In genomic region chr21:45309069-45309521, GRCh38 we compare ENCODE assay signal across 8 cellular contexts. TPM values are rescaled to one million over a fixed set of nuclear protein-coding genes. Genes with fewer than 3 reads are reported as not detected.
DNase-seq lines count a peak whose midpoint lies in the region; ATAC-seq and TF ChIP-seq lines count a peak whose summit lies in the region.

No MANE protein-coding gene starts in this region.

- H3K4me2 ChIP-seq in DND-41 (ENCODE audit: insufficient read depth, low read length) (no peak overlapping the region), Loucy (ENCODE audit: low read depth, low read length, poor library complexity, severe bottlenecking) (peak overlapping the region; percentile 43)

- no peaks in the 10 kb centered on the region for H3K4me1 ChIP-seq in DND-41 (ENCODE audit: insufficient read depth, low read length)
- peaks cover 6% of the 10 kb centered on the region for H3K4me1 ChIP-seq in Loucy (ENCODE audit: insufficient read depth, low read length, poor library complexity, severe bottlenecking)
- H3K4me1 ChIP-seq in vagina: peaks cover 28% of the 10 kb centered on the region

- H3K79me2 ChIP-seq in DND-41 (ENCODE audit: insufficient read depth, low read length) (no peaks in the 10 kb centered on the region), Loucy (ENCODE audit: insufficient read depth, low read length) (no peaks in the 10 kb centered on the region)

- H2AFZ ChIP-seq in DND-41 (ENCODE audit: low read depth, low read length) (no peak overlapping the region), Loucy (ENCODE audit: low read length) (peak overlapping the region; percentile 71)

- peak; percentile 50 for DNase-seq in DND-41
- peak; percentile 27 to 30 for DNase-seq in activated CD4-positive, alpha-beta T cell treated with anti-CD3 and anti-CD28 coated beads, Interleukin-2, amount 50 U/mL, for 4 hours
- DNase-seq in erythroblast (lab: John Stamatoyannopoulos, UW): peak; percentile 25 to 49
- peak in 2 of 10 donors; percentile 36 to 39 for DNase-seq in naive thymus-derived CD8-positive, alpha-beta T cell
- DNase-seq in vagina (ENCODE audit: extremely low spot score in 2 of 2): no peak

- H3K9me3 Mint-ChIP-seq in naive thymus-derived CD8-positive, alpha-beta T cell: peaks cover 0 to 10% (median 0%) of the 10 kb centered on the region in 9 donors

- ATAC-seq in DND-41 (ENCODE audit: insufficient read depth, low read depth) (peak; percentile 67), GM21576 (IDR thresholded peaks at IDR 0.05; ENCODE audit: unreplicated experiment) (no peak), GM19328 (IDR thresholded peaks at IDR 0.05; ENCODE audit: unreplicated experiment) (no peak)
- ATAC-seq in naive thymus-derived CD8-positive, alpha-beta T cell: peak in 1 of 2 donors; percentile 34

- no peak overlapping the region for H3K4me3 Mint-ChIP-seq in naive thymus-derived CD8-positive, alpha-beta T cell

- no peaks in the 10 kb centered on the region for H3K36me3 Mint-ChIP-seq in naive thymus-derived CD8-positive, alpha-beta T cell

- H3K27me3 ChIP-seq in DND-41 (ENCODE audit: insufficient read depth, low read length, poor library complexity) (no peaks in the 10 kb centered on the region), Loucy (ENCODE audit: insufficient read depth, low read length, poor library complexity, severe bottlenecking) (no peaks in the 10 kb centered on the region), vagina (no peaks in the 10 kb centered on the region)

- no peaks in the 10 kb centered on the region for H3K9me2 ChIP-seq in Loucy (replicated peaks; ENCODE audit: low read depth, low read length)

- TF ChIP-seq POLR2A in erythroblast (IDR thresholded peaks at IDR 0.05; ENCODE audit: low read length): no peak
- no peak for TF ChIP-seq POLR2A in vagina (IDR thresholded peaks at IDR 0.05)

- TF ChIP-seq CTCF in DND-41 (IDR thresholded peaks at IDR 0.05; ENCODE audit: borderline replicate concordance, extremely low read depth, low read length, poor library complexity, severe bottlenecking): peak; percentile 79
- TF ChIP-seq CTCF in Loucy (conservative IDR thresholded peaks at IDR 0.05; ENCODE audit: low read length): peak; percentile 73
- peak in 1 of 3 experiments; percentile 3 for TF ChIP-seq CTCF in vagina (IDR thresholded peaks at IDR 0.05)

- H4K20me1 ChIP-seq in DND-41 (ENCODE audit: insufficient read depth, low read length): no peaks in the 10 kb centered on the region; the same call in 1 of the 2 replicates
- H4K20me1 ChIP-seq in Loucy (ENCODE audit: insufficient read depth, low read length, poor library complexity, severe bottlenecking): no peaks in the 10 kb centered on the region

- POLR2A ChIA-PET in naive thymus-derived CD8-positive, alpha-beta T cell (lab: Charles Lee): interaction anchor here (0.9 kb wide), 1 partner anchor 13 kb away, joined by 3 read pairs; no protein-coding TSS in a partner anchor

- H3K9me3 ChIP-seq in DND-41 (ENCODE audit: insufficient read depth, low read length, severe bottlenecking): no peaks in the 10 kb centered on the region
- H3K9me3 ChIP-seq in Loucy (ENCODE audit: insufficient read depth, low read depth, low read length): no peaks in the 10 kb centered on the region
- no peaks in the 10 kb centered on the region for H3K9me3 ChIP-seq in vagina

- H3K9ac ChIP-seq in DND-41 (ENCODE audit: low read depth, low read length) (no peak overlapping the region), Loucy (ENCODE audit: low read depth, low read length, poor library complexity, severe bottlenecking) (no peak overlapping the region)

- no peaks in the 10 kb centered on the region for H3F3A ChIP-seq in Loucy (ENCODE audit: low read depth)

- H3K27ac ChIP-seq in DND-41 (ENCODE audit: low read length) (no peak overlapping the region), vagina (peak overlapping the region; percentile 34)

- H3K4me1 Mint-ChIP-seq in naive thymus-derived CD8-positive, alpha-beta T cell: peaks cover 12 to 25% (median 19%) of the 10 kb centered on the region in 4 donors

- no peak overlapping the region for H3K4me3 ChIP-seq in DND-41 (ENCODE audit: low read depth in 1 of 2, low read length in 2 of 2)
- no peak overlapping the region for H3K4me3 ChIP-seq in Loucy (ENCODE audit: low read length, poor library complexity, severe bottlenecking)
- no peak overlapping the region for H3K4me3 ChIP-seq in vagina

- H3K36me3 ChIP-seq in DND-41 (ENCODE audit: insufficient read depth, low read length) (no peaks in the 10 kb centered on the region), Loucy (ENCODE audit: insufficient read depth, low read length) (no peaks in the 10 kb centered on the region), vagina (no peaks in the 10 kb centered on the region)

- peaks cover 0 to 6% (median 2%) of the 10 kb centered on the region in 5 donors for H3K27me3 Mint-ChIP-seq in naive thymus-derived CD8-positive, alpha-beta T cell

- peak overlapping the region in 7 of 10 donors; percentile 10 to 73 (median 37) for H3K27ac Mint-ChIP-seq in naive thymus-derived CD8-positive, alpha-beta T cell

- intact Hi-C loops in vagina (cut with DNase I): loop anchor here (2.0 to 5.0 kb wide), 2 partner anchors 14 to 38 kb away; no protein-coding TSS in a partner anchor

RNA-seq across cellular contexts. Expression of gene POFUT2, which starts 21.4 kb away (rescaled TPM):
- 10 to 100 TPM; 37.4 to 44.7 TPM for total RNA-seq in naive thymus-derived CD8-positive, alpha-beta T cell
- polyA plus RNA-seq in naive thymus-derived CD8-positive, alpha-beta T cell: 1 to 10 TPM; 2.7 to 5.5 (median 3.5) TPM
- 38.3 TPM for total RNA-seq in vagina

Comparison
In these comparisons a context has a peak if more than half of its experiments do, and no peak if none do; other contexts are left out.
1. DNase-seq: peak in DND-41 (single experiment), activated CD4-positive, alpha-beta T cell treated with anti-CD3 and anti-CD28 coated beads, Interleukin-2, amount 50 U/mL, for 4 hours (2 of 2) and erythroblast (2 of 2); none in vagina (0 of 2).